8 cellular contexts compared by ENCODE assay signal in genomic region chr1:171841931-171842723, GRCh38. TPM values are rescaled to one million over a fixed set of nuclear protein-coding genes. Genes with fewer than 3 reads are reported as not detected.
A peak's percentile ranks its signal among the peaks of the same experiment; 100 is the strongest.
DNase-seq lines count a peak whose midpoint lies in the region; ATAC-seq and TF ChIP-seq lines count a peak whose summit lies in the region.

No MANE protein-coding gene starts in this region.

- ATAC-seq in HG03280 (IDR thresholded peaks at IDR 0.05; ENCODE audit: unreplicated experiment) (no peak), HG03025 (IDR thresholded peaks at IDR 0.05; ENCODE audit: low FRiP score, unreplicated experiment) (no peak)

- H3K4me1 Mint-ChIP-seq in brain, result peaks cover 40% of the 10 kb centered on the region

- H3K27me3 ChIP-seq in iPS-20b (ENCODE audit: insufficient read depth, low read length), result peaks cover 42% of the 10 kb centered on the region
- H3K27me3 ChIP-seq in skeletal muscle tissue (ENCODE audit: control insufficient read depth in 3 of 3, insufficient read depth in 3 of 3, low read length in 3 of 3), result peaks cover 0 to 7% (median 6%) of the 10 kb centered on the region in 3 donors

- H3K27me3 Mint-ChIP-seq in brain, result peaks cover 45% of the 10 kb centered on the region

- no peaks in the 10 kb centered on the region for H3K36me3 Mint-ChIP-seq in brain

- H3K36me3 ChIP-seq in iPS-20b (ENCODE audit: insufficient read depth, low read depth, low read length) (no peaks in the 10 kb centered on the region), skeletal muscle tissue (ENCODE audit: control insufficient read depth in 3 of 3, insufficient read depth in 3 of 3, low read length in 3 of 3) (no peaks in the 10 kb centered on the region)

- H3K4me1 ChIP-seq in iPS-20b (ENCODE audit: insufficient read depth, low read length) (no peaks in the 10 kb centered on the region), skeletal muscle tissue (ENCODE audit: control insufficient read depth in 3 of 3, insufficient read depth in 3 of 3, low read length in 3 of 3) (peaks cover 7 to 18% (median 10%) of the 10 kb centered on the region in 3 donors)

- peak overlapping the region; percentile 78 to 98 (median 88) for H3K27ac Mint-ChIP-seq in brain

- H3K9ac ChIP-seq in iPS-20b (ENCODE audit: low read depth, low read length), result peak overlapping the region; percentile 9; the same call in 1 of the 2 replicates
- peak overlapping the region in 2 of 3 donors; percentile 57 to 75 for H3K9ac ChIP-seq in skeletal muscle tissue (ENCODE audit: low read depth in 1 of 3, low read length in 3 of 3)

- H3K9me3 ChIP-seq in iPS-20b (ENCODE audit: insufficient read depth, low read depth, low read length), result no peaks in the 10 kb centered on the region
- no peaks in the 10 kb centered on the region for H3K9me3 ChIP-seq in skeletal muscle tissue (ENCODE audit: control insufficient read depth in 3 of 3, low read length in 3 of 3)

- no peak overlapping the region for H3K27ac ChIP-seq in iPS-20b (ENCODE audit: low read length)
- no peak overlapping the region for H3K27ac ChIP-seq in skeletal muscle tissue (ENCODE audit: low read depth, low read length)

- peak overlapping the region; percentile 66 for H3K4me3 ChIP-seq in iPS-20b (ENCODE audit: low read length)
- peak overlapping the region; percentile 76 to 83 (median 82) for H3K4me3 ChIP-seq in skeletal muscle tissue (ENCODE audit: low read length in 3 of 3)

- peak; percentile 12 for DNase-seq in NCI-H1105 treated with DMSO at 0.1 percent for 48 hours (lab: John Stamatoyannopoulos, UW)
- DNase-seq in NCI-H1105 (lab: John Stamatoyannopoulos, UW), result no peak
- DNase-seq in NCI-H69 (lab: John Stamatoyannopoulos, UW), result peak; percentile 51

- peaks cover 0 to 4% (median 0%) of the 10 kb centered on the region in 5 experiments for H3K9me3 Mint-ChIP-seq in brain

- peak overlapping the region; percentile 91 to 98 (median 94) for H3K4me3 Mint-ChIP-seq in brain

- no peak for TF ChIP-seq CTCF in brain (conservative IDR thresholded peaks at IDR 0.05)

RNA-seq across cellular contexts. Expression of gene DNM3, which starts 0.8 kb away (rescaled TPM):
- 5.5 TPM for polyA plus RNA-seq in brain (ENCODE audit: insufficient read depth, low read depth, low replicate concordance)
- 2.6 TPM for total RNA-seq in skeletal muscle tissue
